Comparison of ENCODE assay signal across 12 cellular contexts in the genomic region with DNA sequence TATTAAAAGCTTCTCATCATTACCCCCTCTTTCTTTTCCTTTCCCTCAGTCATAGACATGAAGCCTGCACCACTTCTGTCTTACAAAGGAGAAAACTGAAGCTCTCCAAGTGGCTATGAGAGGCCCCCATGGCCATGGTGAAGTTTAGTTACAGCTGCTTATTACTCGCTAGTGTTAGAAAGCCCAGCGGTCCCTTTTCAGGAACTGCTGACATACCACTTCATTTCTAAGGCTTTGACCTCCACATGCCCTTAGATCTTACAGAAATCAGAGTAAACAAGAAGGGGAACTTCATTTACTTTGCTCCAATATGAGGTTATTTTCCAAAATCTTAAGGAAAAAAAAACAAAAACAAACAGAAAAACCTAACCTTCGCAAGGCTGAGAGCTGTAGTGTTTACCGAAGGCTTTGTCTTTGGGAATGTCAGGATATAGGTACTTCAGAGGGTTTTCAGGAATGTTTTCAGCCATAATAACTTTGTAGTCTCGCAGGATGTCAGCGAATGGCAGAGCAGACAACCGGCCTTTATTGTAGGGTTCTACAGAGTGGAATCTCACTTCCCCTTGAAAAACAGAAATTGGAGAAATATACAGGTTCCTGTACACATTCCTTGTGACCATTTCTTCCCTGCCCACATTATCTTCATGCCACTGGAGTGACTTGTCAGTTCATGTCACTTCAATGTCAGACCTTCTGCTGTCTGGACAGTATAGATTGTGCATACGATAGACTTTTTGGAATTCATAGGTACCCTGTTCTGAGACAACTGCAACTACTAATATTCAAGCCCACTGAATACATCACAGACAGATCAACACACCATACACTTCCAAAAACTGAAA. TPM values are rescaled to one million over a fixed set of nuclear protein-coding genes. Genes with fewer than 3 reads are reported as not detected.
DNase-seq lines count a peak whose midpoint lies in the region; ATAC-seq and TF ChIP-seq lines count a peak whose summit lies in the region.
"Had no signal": no experiment of that assay in that cellular context is flagged by ENCODE, and none has a peak within 500 bp of the region (broad histone marks: within the 10 kb centered on the region; RNA-seq: fewer than 3 reads in every experiment).

No MANE protein-coding gene starts in this region.

- no peaks in the 10 kb centered on the region for H3K9me2 ChIP-seq in hepatocyte (replicated peaks; ENCODE audit: insufficient read depth)

- H2AFZ ChIP-seq in hepatocyte (peak overlapping the region; percentile 47), smooth muscle cell (ENCODE audit: low read depth) (peak overlapping the region; percentile 78)

- H3K4me2 ChIP-seq in hepatocyte, result peak overlapping the region; percentile 54
- no peak overlapping the region for H3K4me2 ChIP-seq in smooth muscle cell

- H3K27me3 ChIP-seq in right atrium auricular region, result no peaks in the 10 kb centered on the region
- no peaks in the 10 kb centered on the region for H3K27me3 ChIP-seq in hepatocyte
- no peaks in the 10 kb centered on the region for H3K27me3 ChIP-seq in smooth muscle cell (ENCODE audit: low read depth)
- H3K27me3 ChIP-seq: colonic mucosa had no signal

- H3K9me3 ChIP-seq in right atrium auricular region (no peaks in the 10 kb centered on the region), hepatocyte (ENCODE audit: low read depth) (no peaks in the 10 kb centered on the region), smooth muscle cell (replicated peaks; ENCODE audit: low read depth) (no peaks in the 10 kb centered on the region)
- H3K9me3 ChIP-seq: colonic mucosa had no signal

- TF ChIP-seq CTCF in right atrium auricular region (IDR thresholded peaks at IDR 0.05) (no peak), hepatocyte (IDR thresholded peaks at IDR 0.05; ENCODE audit: poor library complexity) (no peak), smooth muscle cell (IDR thresholded peaks at IDR 0.05; ENCODE audit: borderline replicate concordance, insufficient read depth, poor library complexity, severe bottlenecking) (no peak)

- H4K20me1 ChIP-seq in hepatocyte (ENCODE audit: insufficient read depth, poor library complexity, severe bottlenecking) (no peaks in the 10 kb centered on the region), smooth muscle cell (ENCODE audit: low read depth) (no peaks in the 10 kb centered on the region)

- intact Hi-C loops in Right ventricle myocardium inferior (cut with DNase I), result no loop called here

- no peak for DNase-seq in Right ventricle myocardium inferior (ENCODE audit: missing footprints)
- no peak for DNase-seq in right atrium auricular region (ENCODE audit: low spot score)
- peak; percentile 55 for DNase-seq in SKM-1 treated with dmso at 0.1 percent for 144 hours (lab: John Stamatoyannopoulos, UW; ENCODE audit: unreplicated experiment)
- DNase-seq in hepatocyte (ENCODE audit: low spot score), result no peak
- no peak for DNase-seq in smooth muscle cell (lab: John Stamatoyannopoulos, UW; ENCODE audit: unreplicated experiment)
- DNase-seq in NCI-H748 (lab: John Stamatoyannopoulos, UW; ENCODE audit: unreplicated experiment), result no peak
- no peak for DNase-seq in NCI-H2196 treated with DMSO at 0.1 percent for 48 hours (lab: John Stamatoyannopoulos, UW; ENCODE audit: unreplicated experiment)
- no peak for DNase-seq in stimulated activated CD4-positive, alpha-beta T cell treated with anti-CD3 and anti-CD28 coated beads, Interleukin-4, amount 100 ng/mL, for 24 hours
- DNase-seq: colonic mucosa, DND-41, GOT3, midbrain had no signal

- H3F3A ChIP-seq in smooth muscle cell (ENCODE audit: low read depth), result no peaks in the 10 kb centered on the region

- H3K36me3 ChIP-seq in right atrium auricular region (peaks cover 5% of the 10 kb centered on the region), hepatocyte (replicated peaks; ENCODE audit: insufficient read depth, low read depth) (no peaks in the 10 kb centered on the region), smooth muscle cell (ENCODE audit: low read depth) (no peaks in the 10 kb centered on the region)
- H3K36me3 ChIP-seq: colonic mucosa had no signal

- no peak overlapping the region for H3K4me3 ChIP-seq in right atrium auricular region
- H3K4me3 ChIP-seq in hepatocyte, result no peak overlapping the region
- H3K4me3 ChIP-seq in smooth muscle cell, result no peak overlapping the region
- H3K4me3 ChIP-seq: colonic mucosa had no signal

- H3K27ac ChIP-seq in right atrium auricular region (peak overlapping the region in 1 of 2 donors; percentile 28), hepatocyte (peak overlapping the region; percentile 70), smooth muscle cell (ENCODE audit: low read depth) (peak overlapping the region; percentile 51)
- H3K27ac ChIP-seq: colonic mucosa had no signal

- 54% methylated on average over 8 of the region's 8 CpGs for WGBS in hepatocyte (ENCODE audit: low lambda C conversion rate, missing lambda C conversion rate)
- 67% methylated on average over 8 of the region's 8 CpGs for WGBS in smooth muscle cell (ENCODE audit: low lambda C conversion rate)

- no peak overlapping the region for H3K9ac ChIP-seq in smooth muscle cell (ENCODE audit: low read depth)

- H3K79me2 ChIP-seq in hepatocyte (no peaks in the 10 kb centered on the region), smooth muscle cell (ENCODE audit: low read depth) (no peaks in the 10 kb centered on the region)

- ATAC-seq in Right ventricle myocardium inferior, result peak; percentile 39

- H3K4me1 ChIP-seq in right atrium auricular region (peaks cover 0 to 6% of the 10 kb centered on the region in 2 donors), hepatocyte (ENCODE audit: insufficient read depth) (peaks cover 10% of the 10 kb centered on the region), smooth muscle cell (ENCODE audit: low read depth) (no peaks in the 10 kb centered on the region)
- H3K4me1 ChIP-seq: colonic mucosa had no signal

RNA-seq across cellular contexts. Expression of a gene that starts 18.8 kb away (rescaled TPM):
- total RNA-seq in Right ventricle myocardium inferior (35.5 TPM), right atrium auricular region (10 to 100 TPM; 34.8 to 36.6 TPM), hepatocyte (102 and 124 TPM in 2 replicates), smooth muscle cell (66.5 and 74.6 TPM in 2 replicates)
- polyA plus RNA-seq in hepatocyte (53.3 and 70.9 TPM in 2 replicates), smooth muscle cell (30.5 and 33.7 TPM in 2 replicates)
